ENCODE assay signal across 1 cellular context in genomic region chr19:3364501-3364858, GRCh38.
TF ChIP-seq lines count a peak whose summit lies in the region.

No MANE protein-coding gene starts in this region.

TF ChIP-seq in IMR-90, 13 proteins besides CTCF, POLR2A, EP300 and RAD21 (continued from another document):
- TF ChIP-seq ELK1 (IDR thresholded peaks at IDR 0.05; ENCODE audit: borderline replicate concordance, low read depth, low read length) (no peak), RFX5 (IDR thresholded peaks at IDR 0.05; ENCODE audit: low read depth, low read length) (no peak), CHD1 (IDR thresholded peaks at IDR 0.05; ENCODE audit: low read depth, low read length) (no peak)
